1 cellular context compared by ENCODE assay signal in genomic region chr16:89918453-89919347, GRCh38.
TF ChIP-seq lines count a peak whose summit lies in the region.

MC1R (plus strand) TSS chr16:89918862; CDS start chr16:89919259, 397 bp downstream.

TF ChIP-seq in HepG2, 621 proteins besides CTCF, POLR2A, EP300 and RAD21 (continued from another document and continues in another):
- TF ChIP-seq ZNF503 (CRISPR knock-in tag; IDR thresholded peaks at IDR 0.05) (peak; percentile 43; the same call in 1 of the 2 replicates), PAXIP1 (CRISPR knock-in tag; conservative IDR thresholded peaks at IDR 0.05) (peak; percentile 9; the same call in 1 of the 2 replicates), RNF2 (conservative IDR thresholded peaks at IDR 0.05; ENCODE audit: low read depth) (peak; percentile 51; the same call in 1 of the 2 replicates), PAX8 (CRISPR knock-in tag; IDR thresholded peaks at IDR 0.05; ENCODE audit: borderline replicate concordance) (0 out of 2 replicates have a peak, but pooled peaks have one; percentile 31), HES4 (CRISPR knock-in tag; IDR thresholded peaks at IDR 0.05; ENCODE audit: borderline replicate concordance) (peak; percentile 63; the same call in 1 of the 2 replicates), PHF20 (CRISPR knock-in tag; IDR thresholded peaks at IDR 0.05) (peak; percentile 42; the same call in 1 of the 2 replicates), MZF1 (CRISPR knock-in tag; IDR thresholded peaks at IDR 0.05; ENCODE audit: borderline replicate concordance) (peak; percentile 95; the same call in 1 of the 2 replicates), ETV6 (CRISPR knock-in tag; conservative IDR thresholded peaks at IDR 0.05) (0 out of 2 replicates have a peak, but pooled peaks have one; percentile 56), ZNF543 (CRISPR knock-in tag; IDR thresholded peaks at IDR 0.05) (peak; percentile 29; the same call in 1 of the 2 replicates), NR1H2 (CRISPR knock-in tag; IDR thresholded peaks at IDR 0.05; ENCODE audit: borderline replicate concordance, low read depth) (no peak), TSC22D2 (CRISPR knock-in tag; IDR thresholded peaks at IDR 0.05; ENCODE audit: borderline replicate concordance) (peak; percentile 26; the same call in 1 of the 2 replicates), ZNF224 (CRISPR knock-in tag; IDR thresholded peaks at IDR 0.05) (peak; percentile 7), ZNF703 (CRISPR knock-in tag; IDR thresholded peaks at IDR 0.05; ENCODE audit: borderline replicate concordance) (peak; percentile 21; the same call in 1 of the 2 replicates), ZNF609 (CRISPR knock-in tag; IDR thresholded peaks at IDR 0.05; ENCODE audit: borderline replicate concordance) (0 out of 2 replicates have a peak, but pooled peaks have one; percentile 50), SALL1 (CRISPR knock-in tag; IDR thresholded peaks at IDR 0.05) (peak; percentile 85), HNF1B (CRISPR knock-in tag; IDR thresholded peaks at IDR 0.05) (peak; percentile 60; the same call in 1 of the 2 replicates), HOMEZ (CRISPR knock-in tag; IDR thresholded peaks at IDR 0.05; ENCODE audit: low read depth) (peak; percentile 66; the same call in 1 of the 2 replicates), HMGXB3 (CRISPR knock-in tag; IDR thresholded peaks at IDR 0.05; ENCODE audit: borderline replicate concordance) (0 out of 2 replicates have a peak, but pooled peaks have one; percentile 32), ZBTB40 (IDR thresholded peaks at IDR 0.05) (no peak), ZBTB40 (CRISPR knock-in tag; IDR thresholded peaks at IDR 0.05) (peak; percentile 61)
